35 cellular contexts compared by ENCODE assay signal in the genomic region with DNA sequence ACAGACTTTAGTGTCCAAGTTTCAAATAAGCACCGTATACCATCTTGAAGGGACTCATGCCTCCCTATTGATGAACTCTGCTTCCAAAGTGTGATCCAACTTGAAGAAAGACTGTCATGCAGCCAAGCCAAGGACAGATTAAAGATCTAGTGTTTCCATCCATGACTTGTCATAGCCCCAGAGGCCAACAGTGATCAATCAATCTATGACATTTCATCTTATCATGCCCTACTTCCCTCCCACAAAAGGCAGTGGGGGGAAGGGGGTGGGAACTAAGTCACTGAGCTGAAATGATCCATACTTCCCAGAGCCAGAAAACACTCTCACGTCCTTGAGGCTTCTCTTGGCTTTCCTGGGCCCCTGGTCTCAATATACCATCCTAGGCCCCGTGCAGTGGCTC. TPM values are rescaled to one million over a fixed set of nuclear protein-coding genes. Genes with fewer than 3 reads are reported as not detected.
"Had no signal": no experiment of that assay in that cellular context is flagged by ENCODE, and none has a peak within 500 bp of the region (broad histone marks: within the 10 kb centered on the region; RNA-seq: fewer than 3 reads in every experiment).

No MANE protein-coding gene starts in this region.

- ATAC-seq: activated naive CD4-positive, alpha-beta T cell treated with anti-CD3 and anti-CD28 coated beads, Interleukin-2, amount 50 U/mL, for 72 hours; activated naive CD8-positive, alpha-beta T cell treated with anti-CD3 and anti-CD28 coated beads, Interleukin-2, amount 50 U/mL, for 24 hours; activated T-cell treated with anti-CD3 and anti-CD28 coated beads, Interleukin-2, amount 50 U/mL, for 4 hours; activated T-cell treated with anti-CD3 and anti-CD28 coated beads, Interleukin-2, amount 50 U/mL, for 72 hours; activated T-helper 17 cell treated with anti-CD3 and anti-CD28 coated beads, Interleukin-2, amount 50 U/mL, for 72 hours; body of pancreas had no signal

- H3K27ac ChIP-seq: adrenal gland, ascending aorta, body of pancreas, brain microvascular endothelial cell, breast epithelium, cardiac muscle cell had no signal

- H3K4me3 ChIP-seq: adrenal gland, ascending aorta, body of pancreas, breast epithelium, cardiac muscle cell had no signal

- H3K27me3 ChIP-seq: adrenal gland, ascending aorta, body of pancreas, brain microvascular endothelial cell, breast epithelium, cardiac muscle cell had no signal

- H3K9me3 ChIP-seq: adrenal gland, ascending aorta, body of pancreas, breast epithelium had no signal

- FAIRE-seq: astrocyte, bronchial epithelial cell had no signal

- H3K4me1 ChIP-seq: adrenal gland, ascending aorta, body of pancreas, breast epithelium had no signal

- DNase-seq: activated effector memory CD4-positive, alpha-beta T cell treated with anti-CD3 and anti-CD28 coated beads, Interleukin-2, amount 50 U/mL, for 16 hours; activated effector memory CD4-positive, alpha-beta T cell treated with Interleukin-2 at 50 U/mL for 16 hours; activated gamma-delta T cell; activated gamma-delta T cell treated with Interleukin-2 at 50 U/mL for 16 hours; activated naive CD4-positive, alpha-beta T cell; activated naive CD4-positive, alpha-beta T cell treated with anti-CD3 and anti-CD28 coated beads for 36 hours; activated naive CD4-positive, alpha-beta T cell treated with anti-CD3 and anti-CD28 coated beads, Interleukin-2, amount 10 ng/mL, durations not matched to agents 7 days and 5 days; activated naive CD4-positive, alpha-beta T cell treated with anti-CD3 and anti-CD28 coated beads, Interleukin-2, amount 50 U/mL, for 16 hours; activated naive CD4-positive, alpha-beta T cell treated with Interleukin-2 at 50 U/mL for 16 hours; activated naive CD8-positive, alpha-beta T cell treated with anti-CD3 and anti-CD28 coated beads for 36 hours; activated naive CD8-positive, alpha-beta T cell treated with anti-CD3 and anti-CD28 coated beads, Interleukin-2, amount 10 ng/mL, durations not matched to agents 7 days and 5 days; activated naive CD8-positive, alpha-beta T cell treated with anti-CD3 and anti-CD28 coated beads, Interleukin-2, amount 50 U/mL, for 24 hours; activated T-cell treated with anti-CD3 and anti-CD28 coated beads, Interleukin-2, amount 50 U/mL, for 24 hours; activated T-cell treated with anti-CD3 and anti-CD28 coated beads, Interleukin-2, amount 50 U/mL, for 4 hours; activated T-cell treated with anti-CD3 and anti-CD28 coated beads, Interleukin-2, amount 50 U/mL, for 48 hours; activated T-cell treated with anti-CD3 and anti-CD28 coated beads, Interleukin-2, amount 50 U/mL, for 72 hours; amniotic stem cell; amygdala; anterior cingulate cortex; aorta; body of pancreas; brain microvascular endothelial cell; caudate nucleus; central memory CD4-positive, alpha-beta T cell; cerebellar nuclear complex had no signal

- H3K36me3 ChIP-seq: adrenal gland, ascending aorta, brain microvascular endothelial cell, breast epithelium, cardiac muscle cell had no signal

RNA-seq across cellular contexts. Expression of a gene that starts 4.0 kb away (rescaled TPM):
- total RNA-seq: activated naive CD4-positive, alpha-beta T cell treated with anti-CD3 and anti-CD28 coated beads for 36 hours; activated naive CD8-positive, alpha-beta T cell treated with anti-CD3 and anti-CD28 coated beads for 36 hours; activated naive CD8-positive, alpha-beta T cell treated with anti-CD3 and anti-CD28 coated beads, Interleukin-2, amount 10 ng/mL, durations not matched to agents 7 days and 5 days; activated T-helper 2 cell treated with anti-CD3 and anti-CD28 coated beads, Interferon-gamma antibody, Interleukin-2, Interleukin-4, amounts not matched to agents 10 μg/mL and 5 μg/mL and 100 μg/mL, durations not matched to agents 14 hours and 24 hours and 36 hours; aorta; astrocyte; body of pancreas; bronchial epithelial cell; cerebellum had no signal
- polyA plus RNA-seq: cardiac muscle cell had no signal
